ENCODE assay signal across 23 cellular contexts in genomic region chr7:18235819-18236218, GRCh38.
"Had no signal": no experiment of that assay in that cellular context is flagged by ENCODE, and none has a peak within 500 bp of the region (broad histone marks: within the 10 kb centered on the region; RNA-seq: fewer than 3 reads in every experiment).

No MANE protein-coding gene starts in this region.

- H3K9me3 ChIP-seq: esophagus muscularis mucosa, gastrocnemius medialis, heart right ventricle, left lung, lower lobe of right lung, mucosa of descending colon had no signal

- H3K4me1 Mint-ChIP-seq: naive B cell had no signal

- H3K27ac ChIP-seq: coronary artery, dorsolateral prefrontal cortex, epithelial cell of prostate, esophagus muscularis mucosa, gastrocnemius medialis, heart right ventricle, left lung, lower lobe of right lung had no signal

- H3K9me3 Mint-ChIP-seq: memory B cell, naive B cell had no signal

- H3K27me3 Mint-ChIP-seq: naive B cell had no signal

- H3K27ac Mint-ChIP-seq: memory B cell; mesothelial cell of epicardium; naive thymus-derived CD8-positive, alpha-beta T cell had no signal

- H3K4me1 ChIP-seq: gastrocnemius medialis, heart right ventricle, left lung, lower lobe of right lung had no signal

- H3K4me3 Mint-ChIP-seq: memory B cell; mesothelial cell of epicardium; naive B cell; naive thymus-derived CD8-positive, alpha-beta T cell had no signal

- H3K36me3 ChIP-seq: esophagus muscularis mucosa, gastrocnemius medialis, heart right ventricle, left lung, lower lobe of right lung had no signal

- H3K4me3 ChIP-seq: coronary artery, dorsolateral prefrontal cortex, esophagus muscularis mucosa, gastrocnemius medialis, heart right ventricle, left lung, lower lobe of right lung, mucosa of descending colon had no signal

- H3K27me3 ChIP-seq: dorsolateral prefrontal cortex, esophagus muscularis mucosa, gastrocnemius medialis, heart right ventricle, left lung had no signal

- ATAC-seq: gastrocnemius medialis; heart right ventricle; left cardiac atrium; left lung; left ventricle myocardium superior; lower lobe of right lung; mucosa of descending colon; naive thymus-derived CD8-positive, alpha-beta T cell had no signal

- H3K36me3 Mint-ChIP-seq: memory B cell; naive B cell; naive thymus-derived CD8-positive, alpha-beta T cell had no signal

- DNase-seq: dermis blood vessel endothelial cell; dorsolateral prefrontal cortex; effector CD4-positive, alpha-beta T cell; effector memory CD4-positive, alpha-beta T cell; erythroblast; foreskin melanocyte; gastrocnemius medialis; glutamatergic neuron; head of caudate nucleus; heart right ventricle; hippocampal formation; left cardiac atrium; left ventricle myocardium superior; lower lobe of right lung; mucosa of descending colon; naive B cell; naive thymus-derived CD8-positive, alpha-beta T cell had no signal
